20 cellular contexts compared by ENCODE assay signal in the genomic region with DNA sequence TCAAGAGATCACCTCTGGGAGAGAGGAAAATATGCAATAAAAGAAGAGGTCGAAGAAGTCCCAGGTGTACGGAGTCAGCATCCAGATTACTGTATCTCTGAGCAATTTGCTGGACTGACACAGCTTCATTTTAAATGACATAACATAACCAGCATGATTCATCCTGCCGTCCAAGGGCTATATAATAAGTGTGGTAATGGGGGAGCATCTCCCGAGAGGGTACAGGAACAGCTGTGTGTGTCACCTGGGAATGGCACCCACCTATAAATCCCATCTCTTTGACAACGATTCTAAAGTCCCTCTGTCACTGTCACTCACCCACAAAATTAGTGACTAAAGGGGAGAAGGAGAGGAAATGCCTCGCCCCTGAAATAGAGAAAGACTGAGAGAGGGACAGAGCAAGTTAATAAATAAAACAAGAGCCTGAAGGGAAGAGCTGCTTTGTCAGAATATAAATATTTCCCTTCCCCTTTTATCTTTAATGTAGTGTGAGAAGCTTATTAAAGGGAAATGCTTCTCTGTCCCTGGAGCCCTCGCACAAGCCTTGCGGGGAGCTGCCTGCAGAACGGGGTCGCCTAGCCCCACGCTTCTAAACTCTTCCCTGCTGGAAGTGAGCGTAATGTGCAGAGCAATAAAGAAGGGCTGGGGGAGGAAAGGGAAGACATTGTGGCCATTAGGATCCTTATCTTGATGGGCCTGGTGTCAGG.
A peak's percentile ranks its signal among the peaks of the same experiment; 100 is the strongest.
DNase-seq lines count a peak whose midpoint lies in the region; ATAC-seq and TF ChIP-seq lines count a peak whose summit lies in the region.
"Had no signal": no experiment of that assay in that cellular context is flagged by ENCODE, and none has a peak within 500 bp of the region (broad histone marks: within the 10 kb centered on the region; RNA-seq: fewer than 3 reads in every experiment).

No MANE protein-coding gene starts in this region.

- peak; percentile 26 for DNase-seq in HEK293T (ENCODE audit: extremely low spot score)
- DNase-seq in RWPE2 (ENCODE audit: low spot score), result no peak
- DNase-seq in glomerular visceral epithelial cell (ENCODE audit: extremely low spot score), result peak; percentile 38
- DNase-seq in retina, result peak; percentile 40
- DNase-seq in effector memory CD4-positive, alpha-beta T cell, result no peak
- DNase-seq: activated CD4-positive, alpha-beta T cell treated with anti-CD3 and anti-CD28 coated beads, Interleukin-2, amount 50 U/mL, for 48 hours; activated naive CD8-positive, alpha-beta T cell treated with anti-CD3 and anti-CD28 coated beads for 36 hours; activated T-cell treated with anti-CD3 and anti-CD28 coated beads, Interleukin-2, amount 50 U/mL, for 1 hour; body of pancreas; dermis blood vessel endothelial cell; NCI-H2081 treated with DMSO at 0.1 percent for 48 hours; NCI-H774; stimulated activated CD4-positive, alpha-beta T cell treated with anti-CD3 and anti-CD28 coated beads, Interleukin-15, amount 100 ng/mL, for 24 hours; stimulated activated naive B cell treated with anti-CD40 and anti-IgM and Interleukin-4, amounts not matched to agents 10 μg/mL and 1 μg/mL and 100 μg/mL, for 72 hours; tibial artery had no signal

- H3K27me3 ChIP-seq in RWPE2 (ENCODE audit: insufficient read depth, poor library complexity, severe bottlenecking), result no peaks in the 10 kb centered on the region
- H3K27me3 ChIP-seq in effector memory CD4-positive, alpha-beta T cell (replicated peaks; ENCODE audit: control insufficient read depth, insufficient read depth, low read length, poor library complexity, severe bottlenecking), result no peaks in the 10 kb centered on the region
- H3K27me3 ChIP-seq: BLaER1 treated with 17β-estradiol and CSF1 and Interleukin-3, amounts not matched to agents 10 nM and 100 nM; body of pancreas; tibial artery had no signal

- TF ChIP-seq CTCF in RWPE2 (IDR thresholded peaks at IDR 0.05; ENCODE audit: poor library complexity, severe bottlenecking), result no peak

- CTCF ChIA-PET in HEK293T (lab: Yijun Ruan, JAX), result interaction anchor here (0.6 kb wide), 1 partner anchor 29 kb away, joined by 3 read pairs; no protein-coding TSS in a partner anchor

- ATAC-seq in RWPE2 (ENCODE audit: low read depth) (peak; percentile 56; the same call in 2 of the 3 replicates), HG02798 (IDR thresholded peaks at IDR 0.05; ENCODE audit: poor library complexity, unreplicated experiment) (no peak), HG03139 (IDR thresholded peaks at IDR 0.05; ENCODE audit: unreplicated experiment) (no peak)
- ATAC-seq: body of pancreas; stimulated activated naive B cell treated with anti-CD40 and anti-IgM and Interleukin-4, amounts not matched to agents 10 μg/mL and 1 μg/mL and 100 μg/mL, for 72 hours had no signal

- no peak overlapping the region for H3K27ac ChIP-seq in RWPE2 (ENCODE audit: poor library complexity, severe bottlenecking)
- H3K27ac ChIP-seq in effector memory CD4-positive, alpha-beta T cell (ENCODE audit: insufficient read depth, low read length, poor library complexity, severe bottlenecking), result no peak overlapping the region
- H3K27ac ChIP-seq: BLaER1 treated with 17β-estradiol and CSF1 and Interleukin-3, amounts not matched to agents 10 nM and 100 nM; body of pancreas; SK-N-MC; tibial artery had no signal

- H3K4me3 ChIP-seq in RWPE2 (ENCODE audit: severe bottlenecking), result no peak overlapping the region
- no peak overlapping the region for H3K4me3 ChIP-seq in effector memory CD4-positive, alpha-beta T cell (ENCODE audit: insufficient read depth, low read depth, low read length, poor library complexity, severe bottlenecking)
- H3K4me3 ChIP-seq: BLaER1 treated with 17β-estradiol and CSF1 and Interleukin-3, amounts not matched to agents 10 nM and 100 nM; body of pancreas; lung; SK-N-MC; tibial artery had no signal

- no peaks in the 10 kb centered on the region for H3K36me3 ChIP-seq in RWPE2 (ENCODE audit: low read depth)
- no peaks in the 10 kb centered on the region for H3K36me3 ChIP-seq in effector memory CD4-positive, alpha-beta T cell (ENCODE audit: control insufficient read depth, insufficient read depth, low read length)
- H3K36me3 ChIP-seq: BLaER1 treated with 17β-estradiol and CSF1 and Interleukin-3, amounts not matched to agents 10 nM and 100 nM; tibial artery had no signal

- no peaks in the 10 kb centered on the region for H3K9me3 ChIP-seq in RWPE2 (ENCODE audit: severe bottlenecking)
- H3K9me3 ChIP-seq in effector memory CD4-positive, alpha-beta T cell (ENCODE audit: control insufficient read depth, low read length), result no peaks in the 10 kb centered on the region
- H3K9me3 ChIP-seq: body of pancreas, tibial artery had no signal

- H3K4me1 ChIP-seq in RWPE2 (ENCODE audit: insufficient read depth, poor library complexity, severe bottlenecking), result no peaks in the 10 kb centered on the region
- no peaks in the 10 kb centered on the region for H3K4me1 ChIP-seq in effector memory CD4-positive, alpha-beta T cell (ENCODE audit: control insufficient read depth, insufficient read depth, low read length, poor library complexity, severe bottlenecking)
- H3K4me1 ChIP-seq: body of pancreas had no signal

- POLR2A ChIA-PET in HEK293T (lab: Yijun Ruan, JAX), result interaction anchor here (1.1 kb wide), 2 partner anchors 9 to 234 kb away, joined by 3 read pairs; a partner anchor contains a TSS

TF ChIP-seq in HEK293T, 16 proteins besides CTCF, POLR2A, EP300 and RAD21:
- no peak for TF ChIP-seq ARNT (IDR thresholded peaks at IDR 0.05)
- no peak for TF ChIP-seq FOXM1 (IDR thresholded peaks at IDR 0.05; ENCODE audit: borderline replicate concordance)
- TF ChIP-seq ZNF384 (IDR thresholded peaks at IDR 0.05), result no peak
- no peak for TF ChIP-seq NFRKB (IDR thresholded peaks at IDR 0.05)
- TF ChIP-seq FOXA1 (IDR thresholded peaks at IDR 0.05), result no peak
- no peak for TF ChIP-seq SP1 (IDR thresholded peaks at IDR 0.05)

Comparison
In these comparisons a context has a peak if more than half of its experiments do, and no peak if none do; other contexts are left out.
1. DNase-seq: peak in HEK293T (single experiment), glomerular visceral epithelial cell (single experiment) and retina (single experiment); none in RWPE2 (single experiment) and effector memory CD4-positive, alpha-beta T cell (0 of 3).